In genomic region chr6:156780117-156780641, GRCh38 we compare ENCODE assay signal across 8 cellular contexts.
DNase-seq lines count a peak whose midpoint lies in the region; ATAC-seq lines count a peak whose summit lies in the region.

No MANE protein-coding gene starts in this region.

- DNase-seq in AG20443 (ENCODE audit: low spot score) (peak; percentile 66), NCI-H2029 (lab: John Stamatoyannopoulos, UW) (peak; percentile 80), T-helper 22 cell (ENCODE audit: low read depth) (peak; percentile 59), iPS-NIHi11 (ENCODE audit: low spot score) (peak; percentile 52), skeletal muscle cell (ENCODE audit: low read depth) (peak; percentile 79)
- peak; percentile 76 for DNase-seq in central memory CD4-positive, alpha-beta T cell

- ATAC-seq in GM18520 (IDR thresholded peaks at IDR 0.05; ENCODE audit: unreplicated experiment) (peak; percentile 44), HG03066 (IDR thresholded peaks at IDR 0.05; ENCODE audit: low read depth, unreplicated experiment) (peak; percentile 54)

- H3K4me3 ChIP-seq in skeletal muscle cell (ENCODE audit: low read depth, low read length) = peak overlapping the region; percentile 76

Comparison
In these comparisons a context has a peak if more than half of its experiments do, and no peak if none do; other contexts are left out.
1. Peak in every context shown above with its lines: DNase-seq, ATAC-seq and H3K4me3 ChIP-seq.